ENCODE assay signal across 8 cellular contexts in the genomic region with DNA sequence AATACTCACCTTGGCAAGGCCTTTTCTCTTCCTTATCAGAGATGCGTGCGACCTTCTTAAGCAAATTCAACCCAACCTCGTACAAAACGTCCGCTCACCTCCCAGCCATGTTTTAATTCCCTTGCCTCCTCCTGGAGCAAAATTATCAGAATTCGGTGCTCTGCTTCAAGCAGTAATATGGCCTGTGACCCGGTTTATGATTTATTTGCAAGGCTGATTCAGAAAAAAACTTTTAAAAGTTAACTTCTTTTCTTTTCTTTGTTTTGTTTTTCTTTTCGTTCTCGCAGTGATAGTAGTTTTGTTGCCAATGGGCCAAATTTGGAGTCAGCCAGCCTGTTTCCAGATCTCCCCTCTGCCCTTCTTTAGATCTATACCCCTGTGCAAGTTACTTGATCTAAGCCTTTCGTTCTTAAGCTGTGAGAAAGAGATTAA. TPM values are rescaled to one million over a fixed set of nuclear protein-coding genes. Genes with fewer than 3 reads are reported as not detected.
DNase-seq lines count a peak whose midpoint lies in the region; ATAC-seq, FAIRE-seq and TF ChIP-seq lines count a peak whose summit lies in the region.

A gene with protein sequence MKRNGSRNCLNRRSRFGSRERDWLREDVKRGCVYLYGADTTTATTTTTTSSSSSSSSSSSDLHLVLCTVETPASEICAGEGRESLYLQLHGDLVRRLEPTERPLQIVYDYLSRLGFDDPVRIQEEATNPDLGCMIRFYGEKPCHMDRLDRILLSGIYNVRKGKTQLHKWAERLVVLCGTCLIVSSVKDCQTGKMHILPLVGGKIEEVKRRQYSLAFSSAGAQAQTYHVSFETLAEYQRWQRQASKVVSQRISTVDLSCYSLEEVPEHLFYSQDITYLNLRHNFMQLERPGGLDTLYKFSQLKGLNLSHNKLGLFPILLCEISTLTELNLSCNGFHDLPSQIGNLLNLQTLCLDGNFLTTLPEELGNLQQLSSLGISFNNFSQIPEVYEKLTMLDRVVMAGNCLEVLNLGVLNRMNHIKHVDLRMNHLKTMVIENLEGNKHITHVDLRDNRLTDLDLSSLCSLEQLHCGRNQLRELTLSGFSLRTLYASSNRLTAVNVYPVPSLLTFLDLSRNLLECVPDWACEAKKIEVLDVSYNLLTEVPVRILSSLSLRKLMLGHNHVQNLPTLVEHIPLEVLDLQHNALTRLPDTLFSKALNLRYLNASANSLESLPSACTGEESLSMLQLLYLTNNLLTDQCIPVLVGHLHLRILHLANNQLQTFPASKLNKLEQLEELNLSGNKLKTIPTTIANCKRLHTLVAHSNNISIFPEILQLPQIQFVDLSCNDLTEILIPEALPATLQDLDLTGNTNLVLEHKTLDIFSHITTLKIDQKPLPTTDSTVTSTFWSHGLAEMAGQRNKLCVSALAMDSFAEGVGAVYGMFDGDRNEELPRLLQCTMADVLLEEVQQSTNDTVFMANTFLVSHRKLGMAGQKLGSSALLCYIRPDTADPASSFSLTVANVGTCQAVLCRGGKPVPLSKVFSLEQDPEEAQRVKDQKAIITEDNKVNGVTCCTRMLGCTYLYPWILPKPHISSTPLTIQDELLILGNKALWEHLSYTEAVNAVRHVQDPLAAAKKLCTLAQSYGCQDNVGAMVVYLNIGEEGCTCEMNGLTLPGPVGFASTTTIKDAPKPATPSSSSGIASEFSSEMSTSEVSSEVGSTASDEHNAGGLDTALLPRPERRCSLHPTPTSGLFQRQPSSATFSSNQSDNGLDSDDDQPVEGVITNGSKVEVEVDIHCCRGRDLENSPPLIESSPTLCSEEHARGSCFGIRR (N-terminal part only) (minus strand): TSS at position 382 of the 432 bp plus-strand sequence. CDS start 9,906 bp downstream, outside the sequence.

- 11 to 18% (median 15%) methylated on average over 10 of the region's 10 CpGs for WGBS in small intestine, 3 donors

- H3K27me3 Mint-ChIP-seq in activated CD8-positive, alpha-beta T cell treated with anti-CD3 and anti-CD28 coated beads, Interleukin-2, amount 10 ng/mL, durations not matched to agents 7 days and 5 days (ENCODE audit: low read depth), result peaks cover 10% of the 10 kb centered on the region

- H3K4me1 ChIP-seq in small intestine (ENCODE audit: control insufficient read depth in 2 of 2, insufficient read depth in 1 of 2, low read depth in 1 of 2, low read length in 1 of 2), result no peaks in the 10 kb centered on the region

- H3K9me3 Mint-ChIP-seq in activated CD8-positive, alpha-beta T cell treated with anti-CD3 and anti-CD28 coated beads, Interleukin-2, amount 10 ng/mL, durations not matched to agents 7 days and 5 days (ENCODE audit: insufficient read depth), result no peaks in the 10 kb centered on the region

- no peak for ATAC-seq in activated CD8-positive, alpha-beta T cell treated with anti-CD3 and anti-CD28 coated beads, Interleukin-2, amount 10 ng/mL, durations not matched to agents 7 days and 5 days
- no peak for ATAC-seq in activated CD4-positive, CD25-positive, alpha-beta regulatory T cell treated with anti-CD3 and anti-CD28 coated beads, Interleukin-2, amount 50 U/mL, for 24 hours
- ATAC-seq in esophagus mucosa, result no peak

- no peaks in the 10 kb centered on the region for H3K36me3 Mint-ChIP-seq in activated CD8-positive, alpha-beta T cell treated with anti-CD3 and anti-CD28 coated beads, Interleukin-2, amount 10 ng/mL, durations not matched to agents 7 days and 5 days (ENCODE audit: low read depth)

- H3K27me3 ChIP-seq in small intestine (ENCODE audit: control insufficient read depth in 2 of 2, insufficient read depth in 2 of 2, low read length in 2 of 2), result no peaks in the 10 kb centered on the region

- H3K4me1 Mint-ChIP-seq in activated CD8-positive, alpha-beta T cell treated with anti-CD3 and anti-CD28 coated beads, Interleukin-2, amount 10 ng/mL, durations not matched to agents 7 days and 5 days (ENCODE audit: low read depth), result peaks cover 21% of the 10 kb centered on the region

- peak within 1 kb of the TSS; percentile 88 to 92 for H3K27ac ChIP-seq in small intestine (ENCODE audit: low read depth in 1 of 2, low read length in 1 of 2)

- no peak for TF ChIP-seq CTCF in HFF-Myc (IDR thresholded peaks at IDR 0.05; ENCODE audit: low read depth, low read length, missing control alignments)

- CTCF ChIA-PET in activated CD8-positive, alpha-beta T cell treated with anti-CD3 and anti-CD28 coated beads, Interleukin-2, amount 10 ng/mL, durations not matched to agents 7 days and 5 days (lab: Charles Lee), result no interaction called here

- no peak for DNase-seq in HFF-Myc (ENCODE audit: extremely low read depth, low read depth)
- no peak for DNase-seq in activated CD8-positive, alpha-beta T cell treated with anti-CD3 and anti-CD28 coated beads, Interleukin-2, amount 10 ng/mL, durations not matched to agents 7 days and 5 days
- DNase-seq in small intestine, result no peak
- DNase-seq in medulla oblongata (ENCODE audit: extremely low spot score), result no peak
- DNase-seq in GM03348 (ENCODE audit: low spot score), result no peak

- peak within 1 kb of the TSS; percentile 75 for H3K4me3 ChIP-seq in HFF-Myc (replicated peaks; ENCODE audit: low read depth, low read length)
- H3K4me3 ChIP-seq in iPS-11a (ENCODE audit: low read depth, low read length), result peak within 1 kb of the TSS; percentile 75
- H3K4me3 ChIP-seq in small intestine (ENCODE audit: low read depth in 1 of 2, low read length in 2 of 2), result peak within 1 kb of the TSS; percentile 88 to 89

- no peaks in the 10 kb centered on the region for H3K9me3 ChIP-seq in small intestine (ENCODE audit: control insufficient read depth, low read depth)

- no peak for FAIRE-seq in small intestine (lab: Jason Lieb, UNC)

- H3K4me3 Mint-ChIP-seq in activated CD8-positive, alpha-beta T cell treated with anti-CD3 and anti-CD28 coated beads, Interleukin-2, amount 10 ng/mL, durations not matched to agents 7 days and 5 days, result peak within 1 kb of the TSS; percentile 78

- no peaks in the 10 kb centered on the region for H3K36me3 ChIP-seq in small intestine (ENCODE audit: control insufficient read depth in 2 of 2, insufficient read depth in 2 of 2, low read length in 2 of 2)

- POLR2A ChIA-PET in activated CD8-positive, alpha-beta T cell treated with anti-CD3 and anti-CD28 coated beads, Interleukin-2, amount 10 ng/mL, durations not matched to agents 7 days and 5 days (lab: Charles Lee), result no interaction called here

- H3K27ac Mint-ChIP-seq in activated CD8-positive, alpha-beta T cell treated with anti-CD3 and anti-CD28 coated beads, Interleukin-2, amount 10 ng/mL, durations not matched to agents 7 days and 5 days, result peak within 1 kb of the TSS; percentile 43

RNA-seq across cellular contexts. Expression of the gene that starts here (rescaled TPM):
- total RNA-seq in activated CD8-positive, alpha-beta T cell treated with anti-CD3 and anti-CD28 coated beads, Interleukin-2, amount 10 ng/mL, durations not matched to agents 7 days and 5 days, result 1 to 10 TPM; 4.7 to 5.0 TPM
- polyA plus RNA-seq in small intestine, result 10 to 100 TPM in 2 of 3 donors, 1 to 10 TPM in 1; 3.6 to 16.8 (median 15.4) TPM
- 0.88 TPM for total RNA-seq in esophagus mucosa
